Comparison of ENCODE assay signal across 34 cellular contexts in genomic region chr10:68787813-68788212, GRCh38.
"Had no signal": no experiment of that assay in that cellular context is flagged by ENCODE, and none has a peak within 500 bp of the region (broad histone marks: within the 10 kb centered on the region; RNA-seq: fewer than 3 reads in every experiment).

No MANE protein-coding gene starts in this region.

- H3K27ac ChIP-seq: KMS-11, PC-9, RWPE1, VCaP had no signal

- H3K9me3 Mint-ChIP-seq: activated B cell treated with CpG ODN at 0.5 μM for 24 hours; activated CD4-positive, alpha-beta T cell treated with anti-CD3 and anti-CD28 coated beads, Interleukin-2, amount 10 ng/mL, durations not matched to agents 24 days and 14 days; activated naive CD4-positive, alpha-beta T cell treated with anti-CD3 and anti-CD28 coated beads, Interleukin-2, amount 10 ng/mL, durations not matched to agents 7 days and 5 days; activated T-helper 1 cell treated with anti-CD3 and anti-CD28 coated beads, Interleukin-12 subunit alpha, Interleukin-12 subunit beta, Interleukin-2, Interleukin-4 antibody, amounts not matched to agents 30 ng/mL and 10 ng/mL and 1 ng/mL, durations not matched to agents 14 hours and 24 hours and 36 hours; brain had no signal

- H3K27ac Mint-ChIP-seq: activated B cell treated with CpG ODN at 0.5 μM for 24 hours; activated CD4-positive, alpha-beta T cell treated with anti-CD3 and anti-CD28 coated beads, Interleukin-2, amount 10 ng/mL, durations not matched to agents 24 days and 14 days; activated naive CD4-positive, alpha-beta T cell treated with anti-CD3 and anti-CD28 coated beads, Interleukin-2, amount 10 ng/mL, durations not matched to agents 7 days and 5 days; activated naive CD8-positive, alpha-beta T cell; activated T-helper 1 cell treated with anti-CD3 and anti-CD28 coated beads, Interleukin-12 subunit alpha, Interleukin-12 subunit beta, Interleukin-2, Interleukin-4 antibody, amounts not matched to agents 30 ng/mL and 10 ng/mL and 1 ng/mL, durations not matched to agents 14 hours and 24 hours and 36 hours; brain had no signal

- FAIRE-seq: bronchial epithelial cell, RCC 7860 had no signal

- H2AFZ ChIP-seq: PC-9 had no signal

- ATAC-seq: Right ventricle myocardium inferior, SK-N-SH treated with all-trans-retinoic acid at 6 μM for 48 hours had no signal

- H3K9ac ChIP-seq: KMS-11 had no signal

- H3K4me2 ChIP-seq: KMS-11, PC-9 had no signal

- DNase-seq: activated B cell treated with CpG ODN at 0.5 μM for 24 hours; activated CD4-positive, alpha-beta T cell treated with anti-CD3 and anti-CD28 coated beads, Interleukin-2, amount 10 ng/mL, durations not matched to agents 24 days and 14 days; activated CD4-positive, alpha-beta T cell treated with anti-CD3 and anti-CD28 coated beads, Interleukin-2, amount 50 U/mL, for 4 hours; activated effector memory CD4-positive, alpha-beta T cell treated with Interleukin-2 at 50 U/mL for 16 hours; activated naive CD4-positive, alpha-beta T cell treated with anti-CD3 and anti-CD28 coated beads, Interleukin-2, amount 10 ng/mL, durations not matched to agents 7 days and 5 days; activated T-cell treated with anti-CD3 and anti-CD28 coated beads, Interleukin-2, amount 50 U/mL, for 1 hour; caudate nucleus; cerebellar nuclear complex; MM.1S; MV-4-11; NCI-H1092; NCI-H1436 treated with DMSO at 0.1 percent for 48 hours; NCI-H1694 treated with DMSO at 0.1 percent for 48 hours; NCI-H2029; NCI-H2107; NCI-H2171; NCI-H510A; NCI-H526; NCI-H748 treated with DMSO at 0.1 percent for 48 hours; NK-92 treated with Interleukin-12 subunit alpha and Interleukin-12 subunit beta, amount 100 ng/mL, for 24 hours; PC-9; SIG-M5; SW 1271; T-helper 9 cell had no signal

- H3K4me1 Mint-ChIP-seq: activated CD4-positive, alpha-beta T cell treated with anti-CD3 and anti-CD28 coated beads, Interleukin-2, amount 10 ng/mL, durations not matched to agents 24 days and 14 days; activated naive CD4-positive, alpha-beta T cell treated with anti-CD3 and anti-CD28 coated beads, Interleukin-2, amount 10 ng/mL, durations not matched to agents 7 days and 5 days; brain had no signal

- H3K27me3 Mint-ChIP-seq: activated B cell treated with CpG ODN at 0.5 μM for 24 hours; activated CD4-positive, alpha-beta T cell treated with anti-CD3 and anti-CD28 coated beads, Interleukin-2, amount 10 ng/mL, durations not matched to agents 24 days and 14 days; activated naive CD4-positive, alpha-beta T cell treated with anti-CD3 and anti-CD28 coated beads, Interleukin-2, amount 10 ng/mL, durations not matched to agents 7 days and 5 days; activated naive CD8-positive, alpha-beta T cell; brain had no signal

- H3K4me3 Mint-ChIP-seq: activated B cell treated with CpG ODN at 0.5 μM for 24 hours; activated CD4-positive, alpha-beta T cell treated with anti-CD3 and anti-CD28 coated beads, Interleukin-2, amount 10 ng/mL, durations not matched to agents 24 days and 14 days; activated naive CD4-positive, alpha-beta T cell treated with anti-CD3 and anti-CD28 coated beads, Interleukin-2, amount 10 ng/mL, durations not matched to agents 7 days and 5 days; activated naive CD8-positive, alpha-beta T cell; activated T-helper 1 cell treated with anti-CD3 and anti-CD28 coated beads, Interleukin-12 subunit alpha, Interleukin-12 subunit beta, Interleukin-2, Interleukin-4 antibody, amounts not matched to agents 30 ng/mL and 10 ng/mL and 1 ng/mL, durations not matched to agents 14 hours and 24 hours and 36 hours; brain had no signal

- H3K4me3 ChIP-seq: PC-9 had no signal
